Comparison of ENCODE assay signal across 11 cellular contexts in genomic region chr14:72535485-72535884, GRCh38.
DNase-seq lines count a peak whose midpoint lies in the region; ATAC-seq and TF ChIP-seq lines count a peak whose summit lies in the region.
"Had no signal": no experiment of that assay in that cellular context is flagged by ENCODE, and none has a peak within 500 bp of the region (broad histone marks: within the 10 kb centered on the region; RNA-seq: fewer than 3 reads in every experiment).

No MANE protein-coding gene starts in this region.

- no peaks in the 10 kb centered on the region for H3K27me3 ChIP-seq in lower lobe of right lung (ENCODE audit: low read depth)

- H3K9me3 ChIP-seq in lower lobe of right lung = peaks cover 5% of the 10 kb centered on the region

- intact Hi-C loops in lower lobe of right lung (cut with DNase I) = no loop called here

- no peak for TF ChIP-seq POLR2A in NB4 (IDR thresholded peaks at IDR 0.05; ENCODE audit: extremely low read depth, insufficient read length)

- DNase-seq in GM12864 (ENCODE audit: low read depth) (peak; percentile 56), NB4 (ENCODE audit: low read depth) (peak; percentile 76), lower lobe of right lung (no peak), putamen (ENCODE audit: low spot score) (no peak)
- DNase-seq: anterior cingulate cortex, DMS53, NCI-H1105 had no signal

- H3K4me3 ChIP-seq in GM12864 (ENCODE audit: low read depth, low read length) = no peak overlapping the region
- H3K4me3 ChIP-seq in NB4 (ENCODE audit: low read depth, low read length) = no peak overlapping the region
- no peak overlapping the region for H3K4me3 ChIP-seq in lower lobe of right lung

- H3K36me3 ChIP-seq in lower lobe of right lung = no peaks in the 10 kb centered on the region

- H3K4me1 ChIP-seq in lower lobe of right lung = peaks cover 5% of the 10 kb centered on the region

- TF ChIP-seq CTCF in GM12864 (IDR thresholded peaks at IDR 0.05; ENCODE audit: low read depth, low read length, missing control alignments) (no peak), NB4 (IDR thresholded peaks at IDR 0.05; ENCODE audit: low read depth, low read length) (no peak), lower lobe of right lung (IDR thresholded peaks at IDR 0.05) (no peak)

- no peak overlapping the region for H3K27ac ChIP-seq in lower lobe of right lung

- ATAC-seq in GM21723 (IDR thresholded peaks at IDR 0.05; ENCODE audit: unreplicated experiment) = peak; percentile 70
- ATAC-seq in lower lobe of right lung = peak; percentile 49 to 51
- no peak for ATAC-seq in HG03039 (IDR thresholded peaks at IDR 0.05; ENCODE audit: unreplicated experiment)
- ATAC-seq in HG02763 (IDR thresholded peaks at IDR 0.05; ENCODE audit: unreplicated experiment) = no peak
- no peak for ATAC-seq in GM18520 (IDR thresholded peaks at IDR 0.05; ENCODE audit: unreplicated experiment)

Comparison
In these comparisons a context has a peak if more than half of its experiments do, and no peak if none do; other contexts are left out.
1. DNase-seq: peak in GM12864 (single experiment) and NB4 (single experiment); none in lower lobe of right lung (single experiment) and putamen (single experiment).
2. ATAC-seq: peak in GM21723 (single experiment) and lower lobe of right lung (2 of 2); none in HG03039 (single experiment), HG02763 (single experiment) and GM18520 (single experiment).